Comparison of ENCODE assay signal across 8 cellular contexts in the genomic region with DNA sequence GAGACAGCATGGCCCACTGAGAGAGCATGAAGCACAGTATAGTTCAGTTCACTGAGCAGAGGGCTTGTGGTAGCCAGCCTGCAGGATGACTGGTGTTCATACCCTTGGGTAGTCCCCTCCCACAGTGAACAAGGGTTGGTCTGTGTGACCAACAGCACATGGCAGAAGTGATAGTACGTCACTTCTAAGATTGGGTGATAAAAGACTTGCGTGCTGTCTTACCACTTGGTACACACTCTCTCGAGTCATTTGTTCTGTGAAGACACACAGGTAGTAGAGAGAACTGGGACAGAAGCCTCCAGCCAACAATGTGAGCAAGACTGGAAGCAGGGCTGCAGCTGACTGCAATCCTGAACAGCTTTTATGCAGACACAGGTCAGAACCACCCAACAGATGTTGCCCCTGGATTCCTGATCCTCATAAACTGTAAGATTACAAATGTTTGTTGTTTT. TPM values are rescaled to one million over a fixed set of nuclear protein-coding genes. Genes with fewer than 3 reads are reported as not detected.
DNase-seq lines count a peak whose midpoint lies in the region; ATAC-seq and TF ChIP-seq lines count a peak whose summit lies in the region.

No MANE protein-coding gene starts in this region.

- H3K4me3 ChIP-seq in MM.1S (ENCODE audit: low read length) = no peak overlapping the region
- H3K4me3 ChIP-seq in prostate gland = no peak overlapping the region
- no peak overlapping the region for H3K4me3 ChIP-seq in uterus

- H4K20me1 ChIP-seq in MM.1S (ENCODE audit: insufficient read depth, low read length) = peaks cover 81% of the 10 kb centered on the region

- TF ChIP-seq CTCF in MM.1S (IDR thresholded peaks at IDR 0.05; ENCODE audit: low read length) (no peak), prostate gland (IDR thresholded peaks at IDR 0.05) (no peak), uterus (IDR thresholded peaks at IDR 0.05) (no peak)

- ATAC-seq in HG03060 (IDR thresholded peaks at IDR 0.05; ENCODE audit: low read depth, unreplicated experiment) = peak; percentile 94

- no peaks in the 10 kb centered on the region for H3K9me3 ChIP-seq in MM.1S (replicated peaks; ENCODE audit: insufficient read depth, low read length)
- H3K9me3 ChIP-seq in prostate gland = no peaks in the 10 kb centered on the region
- H3K9me3 ChIP-seq in uterus = no peaks in the 10 kb centered on the region

- in situ Hi-C loops in GM18951 (cut with MboI; ENCODE audit: low sequenced_read_pairs, unreplicated experiment) = no loop called here

- H3K9ac ChIP-seq in MM.1S (ENCODE audit: low read length) = no peak overlapping the region

- no peak overlapping the region for H2AFZ ChIP-seq in MM.1S (ENCODE audit: low read length)

- peaks cover 100% of the 10 kb centered on the region for H3K79me2 ChIP-seq in MM.1S (ENCODE audit: low read length)

- H3K4me2 ChIP-seq in MM.1S (ENCODE audit: low read depth, low read length) = no peak overlapping the region

- 10% methylated on average over 3 of the region's 3 CpGs for WGBS in prostate gland

- H3K36me3 ChIP-seq in MM.1S (replicated peaks; ENCODE audit: insufficient read depth, low read length) = no peaks in the 10 kb centered on the region
- H3K36me3 ChIP-seq in prostate gland = no peaks in the 10 kb centered on the region
- no peaks in the 10 kb centered on the region for H3K36me3 ChIP-seq in uterus

- TF ChIP-seq POLR2A in GM18951 (IDR thresholded peaks at IDR 0.05; ENCODE audit: extremely low read depth, insufficient read depth, insufficient read length) = peak; percentile 53
- no peak for TF ChIP-seq POLR2A in prostate gland (IDR thresholded peaks at IDR 0.05)
- no peak for TF ChIP-seq POLR2A in uterus (IDR thresholded peaks at IDR 0.05)

- H3K27me3 ChIP-seq in MM.1S (replicated peaks; ENCODE audit: insufficient read depth, low read length) = no peaks in the 10 kb centered on the region
- H3K27me3 ChIP-seq in prostate gland (replicated peaks; ENCODE audit: insufficient read depth) = no peaks in the 10 kb centered on the region
- no peaks in the 10 kb centered on the region for H3K27me3 ChIP-seq in uterus

- peaks cover 6% of the 10 kb centered on the region; the same call in 1 of the 2 replicates for H3K4me1 ChIP-seq in MM.1S (ENCODE audit: low read length)
- H3K4me1 ChIP-seq in prostate gland (replicated peaks) = peaks cover 31% of the 10 kb centered on the region
- H3K4me1 ChIP-seq in uterus = peaks cover 12 to 28% of the 10 kb centered on the region in 2 donors

- H3F3A ChIP-seq in MM.1S (ENCODE audit: insufficient read depth, low read length) = no peaks in the 10 kb centered on the region

- H3K9me2 ChIP-seq in MM.1S (replicated peaks; ENCODE audit: insufficient read depth, low read length) = no peaks in the 10 kb centered on the region

- no peak overlapping the region for H3K27ac ChIP-seq in MM.1S (ENCODE audit: low read length)
- peak overlapping the region in 1 of 2 donors; percentile 10 for H3K27ac ChIP-seq in prostate gland
- H3K27ac ChIP-seq in uterus = peak overlapping the region in 1 of 2 donors; percentile 13

- peak; percentile 66 for DNase-seq in activated CD4-positive, CD25-positive, alpha-beta regulatory T cell treated with anti-CD3 and anti-CD28 coated beads, Interleukin-2, amount 50 U/mL, for 72 hours
- peak; percentile 33 for DNase-seq in effector CD8-positive, alpha-beta T cell (lab: John Stamatoyannopoulos, UW)
- peak; percentile 68 for DNase-seq in renal cortical epithelial cell (ENCODE audit: low read depth)
- no peak for DNase-seq in MM.1S
- DNase-seq in prostate gland (ENCODE audit: low spot score) = no peak
- DNase-seq in uterus = no peak

- intact Hi-C loops in prostate gland (cut with DNase I) = no loop called here
- intact Hi-C loops in uterus (cut with DNase I; ENCODE audit: low total_unique reads) = no loop called here

RNA-seq across cellular contexts. Expression of a gene that starts 14.6 kb away (rescaled TPM):
- total RNA-seq in renal cortical epithelial cell = 11.8 and 29.5 TPM in 2 replicates
- 10 to 100 TPM; 37.1 to 58.3 TPM for total RNA-seq in prostate gland
- total RNA-seq in uterus = 100 to 1,000 TPM in 1 of 4 donors, 10 to 100 TPM in 3; 34.7 to 109 (median 48.8) TPM

Comparison
In these comparisons a context has a peak if more than half of its experiments do, and no peak if none do; other contexts are left out.
1. DNase-seq: peak in activated CD4-positive, CD25-positive, alpha-beta regulatory T cell treated with anti-CD3 and anti-CD28 coated beads, Interleukin-2, amount 50 U/mL, for 72 hours (single experiment), effector CD8-positive, alpha-beta T cell (single experiment) and renal cortical epithelial cell (single experiment); none in MM.1S (single experiment), prostate gland (single experiment) and uterus (0 of 2).